In the genomic region with DNA sequence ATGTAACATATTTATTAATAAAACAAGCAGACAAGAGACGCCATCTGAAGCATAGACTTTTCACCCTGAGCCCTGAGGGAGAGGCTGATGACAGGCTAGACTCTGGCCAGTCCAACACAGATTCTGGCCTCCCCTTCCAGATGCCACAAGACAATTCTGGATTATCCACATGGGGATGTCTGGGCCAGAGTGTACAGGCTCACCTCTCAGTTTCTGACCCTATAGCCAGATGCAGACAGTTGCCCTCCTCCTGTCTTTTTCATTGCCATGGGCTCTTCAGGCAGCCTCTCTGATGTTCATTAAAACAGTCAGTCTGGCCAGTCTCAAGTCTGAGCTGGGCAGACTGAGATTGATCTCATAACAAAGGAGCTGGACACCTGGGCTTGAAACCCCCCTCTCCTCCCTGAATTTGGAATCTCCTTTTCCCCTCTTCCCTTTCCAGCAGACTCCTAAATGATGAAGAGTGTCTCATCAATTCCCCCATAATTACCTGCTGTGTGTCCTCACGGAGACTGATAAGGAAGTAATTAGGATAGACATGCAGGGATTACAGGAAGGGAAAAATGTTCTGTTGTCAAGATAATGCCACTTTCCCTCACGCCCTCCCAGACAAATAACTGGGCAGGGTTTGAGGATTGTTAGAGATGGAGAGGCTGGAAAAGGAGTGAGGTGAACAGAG, we compare ENCODE assay signal across 26 cellular contexts.
"Had no signal": no experiment of that assay in that cellular context is flagged by ENCODE, and none has a peak within 500 bp of the region (broad histone marks: within the 10 kb centered on the region; RNA-seq: fewer than 3 reads in every experiment).

No MANE protein-coding gene starts in this region.

- H2AFZ ChIP-seq: PC-9 had no signal

- FAIRE-seq: bronchial epithelial cell had no signal

- ATAC-seq: activated naive CD4-positive, alpha-beta T cell treated with anti-CD3 and anti-CD28 coated beads, Interleukin-2, amount 50 U/mL, for 72 hours; activated naive CD8-positive, alpha-beta T cell treated with anti-CD3 and anti-CD28 coated beads, Interleukin-2, amount 50 U/mL, for 24 hours; activated T-cell treated with anti-CD3 and anti-CD28 coated beads, Interleukin-2, amount 50 U/mL, for 4 hours; body of pancreas; Right ventricle myocardium inferior had no signal

- H3K27ac ChIP-seq: ascending aorta, body of pancreas, PC-9 had no signal

- H3K4me2 ChIP-seq: PC-9 had no signal

- H3K27me3 ChIP-seq: ascending aorta, body of pancreas, MG63 had no signal

- H3K4me1 ChIP-seq: ascending aorta, body of pancreas had no signal

- H3K4me3 ChIP-seq: ascending aorta, body of pancreas, MG63, PC-9 had no signal

- H3K9me3 ChIP-seq: ascending aorta, body of pancreas, MG63 had no signal

- DNase-seq: activated B cell treated with CpG ODN at 0.5 μM for 24 hours; activated CD4-positive, alpha-beta memory T cell treated with anti-CD3 and anti-CD28 coated beads for 36 hours; activated CD4-positive, alpha-beta T cell treated with anti-CD3 and anti-CD28 coated beads for 1 hour; activated CD4-positive, alpha-beta T cell treated with anti-CD3 and anti-CD28 coated beads, Interleukin-2, amount 10 ng/mL, durations not matched to agents 24 days and 14 days; activated CD8-positive, alpha-beta memory T cell treated with anti-CD3 and anti-CD28 coated beads for 24 hours; activated effector memory CD4-positive, alpha-beta T cell treated with anti-CD3 and anti-CD28 coated beads, Interleukin-2, amount 50 U/mL, for 16 hours; activated naive CD4-positive, alpha-beta T cell treated with Interleukin-2 at 50 U/mL for 16 hours; activated naive CD8-positive, alpha-beta T cell treated with anti-CD3 and anti-CD28 coated beads, Interleukin-2, amount 50 U/mL, for 24 hours; activated T-cell treated with anti-CD3 and anti-CD28 coated beads, Interleukin-2, amount 50 U/mL, for 4 hours; amniotic stem cell; body of pancreas; central memory CD4-positive, alpha-beta T cell; MG63; MV-4-11; NCI-H1092 treated with DMSO at 0.1 percent for 48 hours; NCI-H1436 treated with DMSO at 0.1 percent for 48 hours; NCI-H1930; NCI-H2171; NCI-H510A treated with DMSO at 0.1 percent for 48 hours; NCI-H774; PC-9; T-helper 9 cell had no signal

- H3K36me3 ChIP-seq: ascending aorta, MG63 had no signal
